In genomic region chr11:83681045-83681781, GRCh38 we compare ENCODE assay signal across 8 cellular contexts.
DNase-seq lines count a peak whose midpoint lies in the region; ATAC-seq, FAIRE-seq and TF ChIP-seq lines count a peak whose summit lies in the region.

No MANE protein-coding gene starts in this region.

- H3K79me2 ChIP-seq in GM12878 (ENCODE audit: control insufficient read depth, insufficient read depth, low read length): no peaks in the 10 kb centered on the region

- SMC1A ChIA-PET in GM12878 (lab: Charles Lee; ENCODE audit: uncharacterized antibody, unreplicated experiment): interaction anchor here (1.3 to 1.6 kb wide), 3 partner anchors 13 to 43 kb away, joined by 3 to 4 read pairs (median 4); no protein-coding TSS in a partner anchor

- DNase-seq in GM12878 (ENCODE audit: low read depth, low spot score) (no peak), T-helper 2 cell (no peak), testis (no peak), dedifferentiated amniotic fluid mesenchymal stem cell (ENCODE audit: extremely low spot score) (no peak)
- DNase-seq in effector CD8-positive, alpha-beta T cell (lab: John Stamatoyannopoulos, UW): no peak

- H3K4me2 ChIP-seq in GM12878 (ENCODE audit: control insufficient read depth, insufficient read depth): peak overlapping the region; percentile 71

- RAD21 ChIA-PET in GM12878 (lab: Charles Lee; ENCODE audit: unreplicated experiment): interaction anchor here (1.0 kb wide), 1 partner anchor 389 kb away, joined by 3 read pairs; no protein-coding TSS in a partner anchor

- H2AFZ ChIP-seq in GM12878 (ENCODE audit: control insufficient read depth, low read depth, low read length): no peak overlapping the region

- H3K27me3 ChIP-seq in GM12878 (replicated peaks in 1 of 2; ENCODE audit: control insufficient read depth in 2 of 2, insufficient read depth in 2 of 2, low read length in 1 of 2): no peaks in the 10 kb centered on the region
- H3K27me3 ChIP-seq in skeletal muscle tissue (ENCODE audit: control insufficient read depth in 3 of 3, insufficient read depth in 3 of 3, low read length in 3 of 3): no peaks in the 10 kb centered on the region
- no peaks in the 10 kb centered on the region for H3K27me3 ChIP-seq in testis

- ATAC-seq in GM19372 (IDR thresholded peaks at IDR 0.05; ENCODE audit: low read depth, unreplicated experiment) (peak; percentile 50), HG03159 (IDR thresholded peaks at IDR 0.05; ENCODE audit: unreplicated experiment) (peak; percentile 47), GM12878 (peak; percentile 69)

- no peak for TF ChIP-seq RAD21 in GM12878 (IDR thresholded peaks at IDR 0.05; ENCODE audit: insufficient read depth, low read depth, low read length)

- no peaks in the 10 kb centered on the region for H4K20me1 ChIP-seq in GM12878 (ENCODE audit: control insufficient read depth, insufficient read depth)

- CTCF ChIA-PET in GM12878 (lab: Yijun Ruan, JAX): interaction anchor here (1.6 kb wide), 1 partner anchor 13 kb away, joined by 4 read pairs; no protein-coding TSS in a partner anchor

- H3K9ac ChIP-seq in GM12878 (ENCODE audit: control insufficient read depth, insufficient read depth, low read length) (peak overlapping the region; percentile 1; the same call in 1 of the 2 replicates), skeletal muscle tissue (ENCODE audit: low read depth in 1 of 3, low read length in 3 of 3) (peak overlapping the region in 2 of 3 donors; percentile 8 to 34)

- no peaks in the 10 kb centered on the region for H3K36me3 ChIP-seq in GM12878 (ENCODE audit: control insufficient read depth in 2 of 2, insufficient read depth in 2 of 2, low read length in 1 of 2)
- no peaks in the 10 kb centered on the region for H3K36me3 ChIP-seq in skeletal muscle tissue (ENCODE audit: control insufficient read depth in 3 of 3, insufficient read depth in 3 of 3, low read length in 3 of 3)
- no peaks in the 10 kb centered on the region for H3K36me3 ChIP-seq in testis (ENCODE audit: low read depth, missing control alignments)

- H3K9me3 ChIP-seq in GM12878 (replicated peaks; ENCODE audit: control insufficient read depth, insufficient read depth, low read length): no peaks in the 10 kb centered on the region
- H3K9me3 ChIP-seq in skeletal muscle tissue (ENCODE audit: control insufficient read depth in 3 of 3, low read length in 3 of 3): no peaks in the 10 kb centered on the region
- H3K9me3 ChIP-seq in testis: no peaks in the 10 kb centered on the region

- BruUV-seq in GM12878 (replicated peaks; lab: Mats Ljungman, UMichigan): no TSS peak

- POLR2A ChIA-PET in GM12878 (lab: Charles Lee): no interaction called here

- TF ChIP-seq EP300 in GM12878 (IDR thresholded peaks at IDR 0.05; ENCODE audit: borderline replicate concordance in 1 of 2, control insufficient read depth in 1 of 2, low read depth in 2 of 2, low read length in 2 of 2): no peak

- intact Hi-C loops in GM12878 (cut with micrococcal nuclease; ENCODE audit: unreplicated experiment) (loop anchor here (5.0 kb wide), 1 partner anchor 49 kb away; no protein-coding TSS in a partner anchor), testis (cut with DNase I; ENCODE audit: low total_unique reads) (no loop called here)

- in situ Hi-C loops in GM12878 (cut with MboI): no loop called here

- TF ChIP-seq CTCF in GM12878 (IDR thresholded peaks at IDR 0.05 in 2 of 3, conservative IDR thresholded peaks at IDR 0.05 in 1 of 3; ENCODE audit: control insufficient read depth in 2 of 3, extremely low read depth in 1 of 3, insufficient read depth in 1 of 3, low read depth in 3 of 3, low read length in 3 of 3) (no peak), testis (IDR thresholded peaks at IDR 0.05) (no peak)

- peak; percentile 18 for FAIRE-seq in GM12878 (lab: Jason Lieb, UNC)

- H3K27ac ChIP-seq in GM12878 (ENCODE audit: control insufficient read depth, insufficient read depth): peak overlapping the region; percentile 28
- H3K27ac ChIP-seq in skeletal muscle tissue (ENCODE audit: low read depth, low read length): no peak overlapping the region
- no peak overlapping the region for H3K27ac ChIP-seq in testis

- peaks cover 16% of the 10 kb centered on the region for H3K4me1 ChIP-seq in GM12878 (ENCODE audit: control insufficient read depth, insufficient read depth, low read length)
- peaks cover 0 to 7% (median 0%) of the 10 kb centered on the region in 3 donors for H3K4me1 ChIP-seq in skeletal muscle tissue (ENCODE audit: control insufficient read depth in 3 of 3, insufficient read depth in 3 of 3, low read length in 3 of 3)
- no peaks in the 10 kb centered on the region for H3K4me1 ChIP-seq in testis

- WGBS in GM12878 (ENCODE audit: insufficient coverage, insufficient replicate concordance, low lambda C conversion rate, missing lambda C conversion rate): 1% methylated on average over 15 of the region's 15 CpGs
- 50 to 68% methylated on average over 15 of the region's 15 CpGs for WGBS in testis, 2 donors

- no peak for TF ChIP-seq POLR2A in GM12878 (IDR thresholded peaks at IDR 0.05; ENCODE audit: low read depth, low read length)
- no peak for TF ChIP-seq POLR2A in testis (IDR thresholded peaks at IDR 0.05)

- peak overlapping the region; percentile 60; the same call in 1 of the 2 replicates for H3K4me3 ChIP-seq in GM12878
- H3K4me3 ChIP-seq in skeletal muscle tissue (ENCODE audit: low read length in 3 of 3): peak overlapping the region; percentile 38 to 57 (median 49)
- H3K4me3 ChIP-seq in testis: no peak overlapping the region

TF ChIP-seq in GM12878, 131 proteins besides CTCF, POLR2A, EP300 and RAD21 (continues in another document):
- peak in 1 of 2 experiments; percentile 27; a peak in 1 of 4 replicates for TF ChIP-seq IKZF2 (IDR thresholded peaks at IDR 0.05)
- no peak for TF ChIP-seq CHD4 (IDR thresholded peaks at IDR 0.05)
- peak; percentile 58; the same call in 1 of the 2 replicates for TF ChIP-seq SPI1 (IDR thresholded peaks at IDR 0.05; ENCODE audit: borderline replicate concordance, insufficient read depth, low read depth, low read length)
- TF ChIP-seq RUNX3 (IDR thresholded peaks at IDR 0.05; ENCODE audit: low read length): peak; percentile 25; the same call in 1 of the 2 replicates
- peak; percentile 51; the same call in 1 of the 3 replicates for TF ChIP-seq POU2F2 (IDR thresholded peaks at IDR 0.05; ENCODE audit: borderline replicate concordance, low read depth, low read length)
- TF ChIP-seq, protein P1, sequence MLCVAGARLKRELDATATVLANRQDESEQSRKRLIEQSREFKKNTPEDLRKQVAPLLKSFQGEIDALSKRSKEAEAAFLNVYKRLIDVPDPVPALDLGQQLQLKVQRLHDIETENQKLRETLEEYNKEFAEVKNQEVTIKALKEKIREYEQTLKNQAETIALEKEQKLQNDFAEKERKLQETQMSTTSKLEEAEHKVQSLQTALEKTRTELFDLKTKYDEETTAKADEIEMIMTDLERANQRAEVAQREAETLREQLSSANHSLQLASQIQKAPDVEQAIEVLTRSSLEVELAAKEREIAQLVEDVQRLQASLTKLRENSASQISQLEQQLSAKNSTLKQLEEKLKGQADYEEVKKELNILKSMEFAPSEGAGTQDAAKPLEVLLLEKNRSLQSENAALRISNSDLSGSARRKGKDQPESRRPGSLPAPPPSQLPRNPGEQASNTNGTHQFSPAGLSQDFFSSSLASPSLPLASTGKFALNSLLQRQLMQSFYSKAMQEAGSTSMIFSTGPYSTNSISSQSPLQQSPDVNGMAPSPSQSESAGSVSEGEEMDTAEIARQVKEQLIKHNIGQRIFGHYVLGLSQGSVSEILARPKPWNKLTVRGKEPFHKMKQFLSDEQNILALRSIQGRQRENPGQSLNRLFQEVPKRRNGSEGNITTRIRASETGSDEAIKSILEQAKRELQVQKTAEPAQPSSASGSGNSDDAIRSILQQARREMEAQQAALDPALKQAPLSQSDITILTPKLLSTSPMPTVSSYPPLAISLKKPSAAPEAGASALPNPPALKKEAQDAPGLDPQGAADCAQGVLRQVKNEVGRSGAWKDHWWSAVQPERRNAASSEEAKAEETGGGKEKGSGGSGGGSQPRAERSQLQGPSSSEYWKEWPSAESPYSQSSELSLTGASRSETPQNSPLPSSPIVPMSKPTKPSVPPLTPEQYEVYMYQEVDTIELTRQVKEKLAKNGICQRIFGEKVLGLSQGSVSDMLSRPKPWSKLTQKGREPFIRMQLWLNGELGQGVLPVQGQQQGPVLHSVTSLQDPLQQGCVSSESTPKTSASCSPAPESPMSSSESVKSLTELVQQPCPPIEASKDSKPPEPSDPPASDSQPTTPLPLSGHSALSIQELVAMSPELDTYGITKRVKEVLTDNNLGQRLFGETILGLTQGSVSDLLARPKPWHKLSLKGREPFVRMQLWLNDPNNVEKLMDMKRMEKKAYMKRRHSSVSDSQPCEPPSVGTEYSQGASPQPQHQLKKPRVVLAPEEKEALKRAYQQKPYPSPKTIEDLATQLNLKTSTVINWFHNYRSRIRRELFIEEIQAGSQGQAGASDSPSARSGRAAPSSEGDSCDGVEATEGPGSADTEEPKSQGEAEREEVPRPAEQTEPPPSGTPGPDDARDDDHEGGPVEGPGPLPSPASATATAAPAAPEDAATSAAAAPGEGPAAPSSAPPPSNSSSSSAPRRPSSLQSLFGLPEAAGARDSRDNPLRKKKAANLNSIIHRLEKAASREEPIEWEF (IDR thresholded peaks at IDR 0.05; ENCODE audit: insufficient replicate concordance, low read depth, low read length): no peak
- TF ChIP-seq EED (IDR thresholded peaks at IDR 0.05; ENCODE audit: low read depth): peak; percentile 49; the same call in 1 of the 2 replicates

Comparison
In these comparisons a context has a peak if more than half of its experiments do, and no peak if none do; other contexts are left out.
1. H3K4me3 ChIP-seq: peak in GM12878 (single experiment) and skeletal muscle tissue (3 of 3); none in testis (0 of 2).
2. Peak in every context shown above with its lines, with median percentiles within 50 percentile points of each other: ATAC-seq.